14 cellular contexts compared by ENCODE assay signal in genomic region chr13:51786425-51787010, GRCh38. TPM values are rescaled to one million over a fixed set of nuclear protein-coding genes. Genes with fewer than 3 reads are reported as not detected.
A peak's percentile ranks its signal among the peaks of the same experiment; 100 is the strongest.
DNase-seq lines count a peak whose midpoint lies in the region; ATAC-seq, FAIRE-seq and TF ChIP-seq lines count a peak whose summit lies in the region.
"Had no signal": no experiment of that assay in that cellular context is flagged by ENCODE, and none has a peak within 500 bp of the region (broad histone marks: within the 10 kb centered on the region; RNA-seq: fewer than 3 reads in every experiment).

No MANE protein-coding gene starts in this region.

- 60 to 72% (median 70%) methylated on average over 8 of the region's 8 CpGs for WGBS in stomach, 5 donors

- peak overlapping the region in 4 of 5 donors; percentile 29 to 80 (median 35) for H3K27ac ChIP-seq in stomach

- H3K4me1 ChIP-seq in stomach, result peaks cover 5 to 33% (median 18%) of the 10 kb centered on the region in 4 donors

- H3K27ac Mint-ChIP-seq in stimulated activated effector memory CD8-positive, alpha-beta T cell treated with anti-CD3 and anti-CD28 coated beads, Interleukin-12 subunit alpha, Interleukin-12 subunit beta, amount 100 ng/mL, for 72 hours, result no peak overlapping the region
- H3K27ac Mint-ChIP-seq: naive B cell had no signal

- FAIRE-seq in islet of Langerhans (lab: Jason Lieb, UNC), result peak; percentile 47

- peaks cover 4% of the 10 kb centered on the region for H3K36me3 Mint-ChIP-seq in stimulated activated effector memory CD8-positive, alpha-beta T cell treated with anti-CD3 and anti-CD28 coated beads, Interleukin-12 subunit alpha, Interleukin-12 subunit beta, amount 100 ng/mL, for 72 hours

- no peak for TF ChIP-seq POLR2A in stomach (IDR thresholded peaks at IDR 0.05)

- no peaks in the 10 kb centered on the region for H3K9me3 Mint-ChIP-seq in stimulated activated effector memory CD8-positive, alpha-beta T cell treated with anti-CD3 and anti-CD28 coated beads, Interleukin-12 subunit alpha, Interleukin-12 subunit beta, amount 100 ng/mL, for 72 hours
- H3K9me3 Mint-ChIP-seq: naive B cell had no signal

- no peak for TF ChIP-seq EP300 in stomach (IDR thresholded peaks at IDR 0.05)

- no peak overlapping the region for H3K4me3 Mint-ChIP-seq in stimulated activated effector memory CD8-positive, alpha-beta T cell treated with anti-CD3 and anti-CD28 coated beads, Interleukin-12 subunit alpha, Interleukin-12 subunit beta, amount 100 ng/mL, for 72 hours
- H3K4me3 Mint-ChIP-seq: CD4-positive, alpha-beta memory T cell had no signal

- TF ChIP-seq CTCF in stomach (IDR thresholded peaks at IDR 0.05), result no peak

- DNase-seq in NCI-H1694 (lab: John Stamatoyannopoulos, UW), result peak; percentile 43
- DNase-seq in cerebellar cortex (ENCODE audit: low spot score), result peak; percentile 70
- no peak for DNase-seq in stomach
- no peak for DNase-seq in stimulated activated effector memory CD8-positive, alpha-beta T cell treated with anti-CD3 and anti-CD28 coated beads, Interleukin-12 subunit alpha, Interleukin-12 subunit beta, amount 100 ng/mL, for 72 hours (ENCODE audit: low spot score in 2 of 2)
- no peak for DNase-seq in putamen (ENCODE audit: low spot score)
- DNase-seq: amniotic stem cell; CD4-positive, alpha-beta memory T cell; Kasumi-1; naive B cell; stimulated activated CD4-positive, alpha-beta T cell treated with anti-CD3 and anti-CD28 coated beads, Interleukin-15, amount 100 ng/mL, for 24 hours had no signal

- peaks cover 8% of the 10 kb centered on the region for H3K4me1 Mint-ChIP-seq in stimulated activated effector memory CD8-positive, alpha-beta T cell treated with anti-CD3 and anti-CD28 coated beads, Interleukin-12 subunit alpha, Interleukin-12 subunit beta, amount 100 ng/mL, for 72 hours

- peak overlapping the region in 1 of 4 donors; percentile 9 for H3K4me3 ChIP-seq in stomach

- peaks cover 0 to 3% (median 0%) of the 10 kb centered on the region in 4 donors for H3K36me3 ChIP-seq in stomach

- H3K9me3 ChIP-seq in stomach, result no peaks in the 10 kb centered on the region

- no peaks in the 10 kb centered on the region for H3K27me3 ChIP-seq in stomach

- no peak for ATAC-seq in stimulated activated effector memory CD8-positive, alpha-beta T cell treated with anti-CD3 and anti-CD28 coated beads, Interleukin-12 subunit alpha, Interleukin-12 subunit beta, amount 100 ng/mL, for 72 hours
- ATAC-seq in GM19397 (IDR thresholded peaks at IDR 0.05; ENCODE audit: unreplicated experiment), result no peak
- no peak for ATAC-seq in GM21381 (IDR thresholded peaks at IDR 0.05; ENCODE audit: unreplicated experiment)

- intact Hi-C loops in stomach (cut with DNase I; ENCODE audit: low total_unique reads), result no loop called here

RNA-seq across cellular contexts. Expression of gene DHRS12, which starts 17.4 kb away (rescaled TPM):
- 10 to 100 TPM in 2 of 5 donors, 1 to 10 TPM in 2, not detected in 1; 4.2 to 18.1 (median 10.6) TPM for total RNA-seq in stomach
- 10 to 100 TPM; 14.1 to 27.2 (median 20.9) TPM for polyA plus RNA-seq in stomach

RNA-seq across cellular contexts. Expression of gene TMEM272, which starts 58.5 kb away (rescaled TPM):
- under 1 TPM in 1 of 5 donors, not detected in 4; 0.37 TPM for total RNA-seq in stomach
- polyA plus RNA-seq in stomach, result under 1 TPM in 1 of 3 donors, not detected in 2; 0.03 TPM
- total RNA-seq: NCI-H460 had no signal

Comparison
In these comparisons a context has a peak if more than half of its experiments do, and no peak if none do; other contexts are left out.
1. DNase-seq: peak in NCI-H1694 (single experiment) and cerebellar cortex (single experiment); none in stomach (single experiment), stimulated activated effector memory CD8-positive, alpha-beta T cell treated with anti-CD3 and anti-CD28 coated beads, Interleukin-12 subunit alpha, Interleukin-12 subunit beta, amount 100 ng/mL, for 72 hours (0 of 2) and putamen (single experiment).